ENCODE assay signal across 8 cellular contexts in the genomic region with DNA sequence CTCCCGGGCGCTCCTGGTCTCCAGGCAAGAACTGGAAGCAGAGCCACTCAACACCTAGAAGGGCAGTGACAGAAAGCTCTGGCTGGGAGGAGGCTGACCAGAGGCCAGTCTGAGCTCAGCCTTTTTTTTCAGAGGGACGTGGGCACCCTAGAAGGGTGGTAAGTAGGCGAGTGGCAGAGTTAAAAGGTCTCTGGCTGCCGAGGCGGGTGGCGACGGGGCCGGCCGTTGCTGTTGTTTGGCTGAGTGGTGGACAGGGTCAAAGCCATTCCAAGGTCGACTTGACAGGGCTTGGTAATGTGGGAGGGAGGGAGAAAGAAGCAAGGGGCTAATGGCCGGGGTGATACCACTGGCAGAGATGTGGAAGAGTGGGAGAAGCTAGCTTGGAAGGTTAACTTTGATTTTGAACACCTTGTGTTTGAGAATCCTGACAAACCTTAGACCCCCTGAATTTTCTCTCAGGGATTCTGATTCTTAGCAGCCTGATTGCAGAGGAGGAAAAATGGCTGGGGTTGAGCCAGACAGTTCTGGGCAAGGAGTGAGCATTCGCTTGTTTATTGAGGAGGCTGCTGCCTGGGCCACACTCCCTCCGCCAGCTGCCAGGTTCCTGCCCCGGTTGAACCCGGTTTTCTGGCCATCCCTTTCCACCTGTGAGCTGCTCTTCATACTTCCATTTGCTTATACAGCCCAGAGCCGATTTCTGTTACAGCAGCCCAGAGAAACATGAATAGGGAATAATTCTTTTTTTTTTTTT. TPM values are rescaled to one million over a fixed set of nuclear protein-coding genes. Genes with fewer than 3 reads are reported as not detected.
DNase-seq lines count a peak whose midpoint lies in the region; ATAC-seq and TF ChIP-seq lines count a peak whose summit lies in the region.

No MANE protein-coding gene starts in this region.

- TF ChIP-seq CTCF in WI38 (IDR thresholded peaks at IDR 0.05; ENCODE audit: low read depth, low read length) (no peak), heart right ventricle (IDR thresholded peaks at IDR 0.05) (no peak), sigmoid colon (IDR thresholded peaks at IDR 0.05) (no peak)

- peaks cover 0 to 16% (median 7%) of the 10 kb centered on the region in 9 donors for H3K36me3 ChIP-seq in heart right ventricle
- no peaks in the 10 kb centered on the region for H3K36me3 ChIP-seq in sigmoid colon

- H3K9me3 ChIP-seq in heart right ventricle (no peaks in the 10 kb centered on the region), sigmoid colon (no peaks in the 10 kb centered on the region)

- H3K4me3 ChIP-seq in WI38 (ENCODE audit: low read depth, low read length) (peak overlapping the region; percentile 61), heart right ventricle (peak overlapping the region; percentile 44 to 87 (median 65)), sigmoid colon (peak overlapping the region; percentile 29 to 63 (median 55))

- peak overlapping the region; percentile 47 to 91 (median 86) for H3K27ac ChIP-seq in heart right ventricle
- peak overlapping the region in 3 of 4 donors; percentile 36 to 53 (median 40) for H3K27ac ChIP-seq in sigmoid colon

- 22 to 30% methylated on average over 17 of the region's 17 CpGs for WGBS in heart right ventricle, 2 donors
- whole genome bisulfite sequencing in sigmoid colon, 2 donors: 8 to 30% methylated on average over 17 of the region's 17 CpGs

- intact Hi-C loops in heart right ventricle (cut with DNase I): loop anchor here in 2 of 10 donors (2.0 to 5.0 kb wide), 2 partner anchors 19 to 36 kb away; a partner anchor contains a TSS
- intact Hi-C loops in sigmoid colon (cut with DNase I): loop anchor here (2.0 to 5.0 kb wide), 3 partner anchors 19 to 55 kb away; a partner anchor contains a TSS

- peaks cover 0 to 20% (median 7%) of the 10 kb centered on the region in 9 donors for H3K4me1 ChIP-seq in heart right ventricle
- peaks cover 0 to 11% (median 8%) of the 10 kb centered on the region in 4 donors for H3K4me1 ChIP-seq in sigmoid colon

- TF ChIP-seq POLR2A in sigmoid colon (IDR thresholded peaks at IDR 0.05): no peak

- H3K27me3 ChIP-seq in heart right ventricle (no peaks in the 10 kb centered on the region), sigmoid colon (no peaks in the 10 kb centered on the region)

- DNase-seq in heart right ventricle: no peak
- DNase-seq in sigmoid colon: no peak
- no peak for DNase-seq in stimulated activated CD4-positive, alpha-beta T cell treated with anti-CD3 and anti-CD28 coated beads, Interleukin-4, amount 100 ng/mL, for 1 hour

- TF ChIP-seq EP300 in sigmoid colon (IDR thresholded peaks at IDR 0.05): no peak

- peak; percentile 8 for ATAC-seq in GM21576 (IDR thresholded peaks at IDR 0.05; ENCODE audit: unreplicated experiment)
- ATAC-seq in heart right ventricle: peak; percentile 8 to 61 (median 50)
- no peak for ATAC-seq in HG03196 (IDR thresholded peaks at IDR 0.05; ENCODE audit: unreplicated experiment)
- ATAC-seq in HG02678 (IDR thresholded peaks at IDR 0.05; ENCODE audit: unreplicated experiment): no peak
- ATAC-seq in GM18873 (IDR thresholded peaks at IDR 0.05; ENCODE audit: low FRiP score, unreplicated experiment): no peak

RNA-seq across cellular contexts. Expression of a gene that starts 0.9 kb away (rescaled TPM):
- under 1 TPM in 2 of 10 donors, not detected in 8; 0.74 to 0.90 TPM for total RNA-seq in heart right ventricle
- not detected for polyA plus RNA-seq in heart right ventricle
- not detected for total RNA-seq in sigmoid colon
- polyA plus RNA-seq in sigmoid colon: not detected

RNA-seq across cellular contexts. Expression of a gene that starts 14.6 kb away (rescaled TPM):
- total RNA-seq in heart right ventricle: 100 to 1,000 TPM; 135 to 487 (median 415) TPM
- polyA plus RNA-seq in heart right ventricle: 100 to 1,000 TPM in 1 of 2 donors, 10 to 100 TPM in 1; 61.2 to 351 TPM
- 10 to 100 TPM in 1 of 4 donors, 1 to 10 TPM in 3; 1.4 to 10.2 (median 6.1) TPM for total RNA-seq in sigmoid colon
- polyA plus RNA-seq in sigmoid colon: 10 to 100 TPM in 1 of 3 donors, 1 to 10 TPM in 2; 3.2 to 22.6 (median 4.2) TPM

RNA-seq across cellular contexts. Expression of a gene that starts 17.9 kb away (rescaled TPM):
- total RNA-seq in heart right ventricle: 1 to 10 TPM in 1 of 10 donors, under 1 TPM in 3, not detected in 6; 0.11 to 1.3 (median 0.18) TPM
- under 1 TPM in 1 of 2 donors, not detected in 1; 0.10 TPM for polyA plus RNA-seq in heart right ventricle
- total RNA-seq in sigmoid colon: not detected
- polyA plus RNA-seq in sigmoid colon: 1 to 10 TPM in 1 of 3 donors, not detected in 2; 2.0 TPM

RNA-seq across cellular contexts. Expression of a gene that starts 19.1 kb away (rescaled TPM):
- 10 to 100 TPM; 31.7 to 60.1 (median 39.9) TPM for total RNA-seq in heart right ventricle
- 100 to 1,000 TPM in 1 of 2 donors, 10 to 100 TPM in 1; 27.1 to 251 TPM for polyA plus RNA-seq in heart right ventricle
- 10 to 100 TPM; 22.0 to 55.1 (median 39.2) TPM for total RNA-seq in sigmoid colon
- 10 to 100 TPM; 24.7 to 90.0 (median 37.8) TPM for polyA plus RNA-seq in sigmoid colon

RNA-seq across cellular contexts. Expression of a gene that starts 33.8 kb away (rescaled TPM):
- total RNA-seq in heart right ventricle (100 to 1,000 TPM in 1 of 10 donors, 10 to 100 TPM in 7, 1 to 10 TPM in 2; 8.4 to 113 (median 12.6) TPM), sigmoid colon (10 to 100 TPM; 20.0 to 44.3 (median 22.5) TPM)
- polyA plus RNA-seq in heart right ventricle (10 to 100 TPM; 23.3 to 65.3 TPM), sigmoid colon (100 to 1,000 TPM in 1 of 3 donors, 10 to 100 TPM in 2; 17.4 to 169 (median 89.5) TPM)

Comparison
In these comparisons a context has a peak if more than half of its experiments do, and no peak if none do; other contexts are left out.
1. ATAC-seq: peak in GM21576 (single experiment) and heart right ventricle (8 of 8); none in HG03196 (single experiment), HG02678 (single experiment) and GM18873 (single experiment).
2. RNA of a gene that starts 14.6 kb away (total RNA-seq): 135 to 487 TPM in heart right ventricle; 1.4 to 10.2 TPM in sigmoid colon; every median in the first group is over 10 times any median in the second.
3. Peak in every context shown above with its lines, with median percentiles within 50 percentile points of each other: H3K4me3 ChIP-seq.